Comparison of ENCODE assay signal across 15 cellular contexts in genomic region chr3:170493712-170494182, GRCh38.
DNase-seq lines count a peak whose midpoint lies in the region; ATAC-seq and TF ChIP-seq lines count a peak whose summit lies in the region.
"Had no signal": no experiment of that assay in that cellular context is flagged by ENCODE, and none has a peak within 500 bp of the region (broad histone marks: within the 10 kb centered on the region; RNA-seq: fewer than 3 reads in every experiment).

No MANE protein-coding gene starts in this region.

- in situ Hi-C loops in GM13976 (cut with MboI; ENCODE audit: low sequenced_read_pairs, unreplicated experiment), result no loop called here

- H3K4me3 Mint-ChIP-seq in activated T-cell treated with anti-CD3 and anti-CD28 coated beads, Interleukin-2, amount 50 U/mL, for 24 hours, result no peak overlapping the region
- H3K4me3 Mint-ChIP-seq: activated naive CD8-positive, alpha-beta T cell; naive thymus-derived CD8-positive, alpha-beta T cell had no signal

- H3K56ac ChIP-seq in mesendoderm (ENCODE audit: low read length), result peak overlapping the region; percentile 19

- H3K23ac ChIP-seq in mesendoderm (ENCODE audit: low read length), result no peak overlapping the region

- H3K4me2 ChIP-seq in mesendoderm (ENCODE audit: low read length), result no peak overlapping the region

- no peak overlapping the region for H3K4ac ChIP-seq in mesendoderm (ENCODE audit: low read depth, low read length)

- H4K8ac ChIP-seq in mesendoderm (ENCODE audit: low read depth, low read length), result no peak overlapping the region

- H3K4me1 Mint-ChIP-seq in activated T-cell treated with anti-CD3 and anti-CD28 coated beads, Interleukin-2, amount 50 U/mL, for 24 hours (ENCODE audit: low read depth), result no peaks in the 10 kb centered on the region
- H3K4me1 Mint-ChIP-seq: naive thymus-derived CD8-positive, alpha-beta T cell had no signal

- H3K4me3 ChIP-seq in epithelial cell of esophagus (ENCODE audit: low read length) (no peak overlapping the region), mesendoderm (ENCODE audit: low read length) (no peak overlapping the region)
- H3K4me3 ChIP-seq: suprapubic skin had no signal

- H3K36me3 Mint-ChIP-seq in activated T-cell treated with anti-CD3 and anti-CD28 coated beads, Interleukin-2, amount 50 U/mL, for 24 hours (ENCODE audit: low read depth), result no peaks in the 10 kb centered on the region
- H3K36me3 Mint-ChIP-seq: activated naive CD8-positive, alpha-beta T cell; naive thymus-derived CD8-positive, alpha-beta T cell had no signal

- H3K27me3 ChIP-seq in mesendoderm (ENCODE audit: insufficient read depth, low read length, poor library complexity), result no peaks in the 10 kb centered on the region
- H3K27me3 ChIP-seq: suprapubic skin had no signal

- H2BK120ac ChIP-seq in mesendoderm (ENCODE audit: low read depth, low read length), result no peak overlapping the region

- H3K79me1 ChIP-seq in mesendoderm (ENCODE audit: low read length), result no peaks in the 10 kb centered on the region

- ATAC-seq in GM19324 (IDR thresholded peaks at IDR 0.05; ENCODE audit: low FRiP score, unreplicated experiment), result no peak
- ATAC-seq: naive thymus-derived CD8-positive, alpha-beta T cell had no signal

- H2AK5ac ChIP-seq in mesendoderm (ENCODE audit: low read length), result no peak overlapping the region

- no CpG with 5 or more reads among the region's 2 CpGs for WGBS in mesendoderm (ENCODE audit: extremely low coverage, insufficient coverage, low lambda C conversion rate)

- H4K5ac ChIP-seq in mesendoderm (ENCODE audit: low read length), result no peak overlapping the region

- H3K27ac Mint-ChIP-seq in activated T-cell treated with anti-CD3 and anti-CD28 coated beads, Interleukin-2, amount 50 U/mL, for 24 hours, result no peak overlapping the region
- H3K27ac Mint-ChIP-seq: activated naive CD8-positive, alpha-beta T cell had no signal

- H2BK15ac ChIP-seq in mesendoderm (replicated peaks; ENCODE audit: low read depth), result no peak overlapping the region

- no peaks in the 10 kb centered on the region for H3K36me3 ChIP-seq in mesendoderm (ENCODE audit: control insufficient read depth, insufficient read depth, low read length)
- H3K36me3 ChIP-seq: suprapubic skin had no signal

- no peak for TF ChIP-seq CTCF in 22Rv1 (IDR thresholded peaks at IDR 0.05)
- no peak for TF ChIP-seq CTCF in epithelial cell of esophagus (IDR thresholded peaks at IDR 0.05; ENCODE audit: insufficient read depth, low read depth, low read length, missing control alignments)
- TF ChIP-seq CTCF in GM13976 (IDR thresholded peaks at IDR 0.05; ENCODE audit: borderline replicate concordance, control extremely low read depth, extremely low read depth, insufficient read depth, missing control alignments), result no peak

- H3K79me2 ChIP-seq in mesendoderm (ENCODE audit: control insufficient read depth, insufficient read depth, low read length), result no peaks in the 10 kb centered on the region

- peaks cover 2% of the 10 kb centered on the region for H3K4me1 ChIP-seq in mesendoderm (ENCODE audit: control insufficient read depth, low read depth, low read length)

- H3K27ac ChIP-seq in 22Rv1 (peak overlapping the region; percentile 67), mesendoderm (ENCODE audit: low read depth, low read length) (no peak overlapping the region)
- H3K27ac ChIP-seq: suprapubic skin had no signal

- DNase-seq in RPMI7951 (ENCODE audit: low read depth), result peak; percentile 78
- DNase-seq in epithelial cell of esophagus (ENCODE audit: low read depth), result peak; percentile 53
- no peak for DNase-seq in mesendoderm
- DNase-seq in NCI-H748 (lab: John Stamatoyannopoulos, UW; ENCODE audit: unreplicated experiment), result no peak
- DNase-seq in GM13976 (ENCODE audit: low spot score), result no peak
- no peak for DNase-seq in activated T-cell treated with anti-CD3 and anti-CD28 coated beads, Interleukin-2, amount 50 U/mL, for 24 hours
- DNase-seq: Calu3; Kasumi-1; naive thymus-derived CD8-positive, alpha-beta T cell; NCI-H2029; SIG-M5 had no signal

- no peaks in the 10 kb centered on the region for H3K27me3 Mint-ChIP-seq in activated T-cell treated with anti-CD3 and anti-CD28 coated beads, Interleukin-2, amount 50 U/mL, for 24 hours
- H3K27me3 Mint-ChIP-seq: activated naive CD8-positive, alpha-beta T cell had no signal

- no peak overlapping the region for H2BK5ac ChIP-seq in mesendoderm (ENCODE audit: low read length)

- H3K9ac ChIP-seq in mesendoderm (ENCODE audit: low read length), result no peak overlapping the region

- peak overlapping the region; percentile 24 for H3K18ac ChIP-seq in mesendoderm (ENCODE audit: low read length)

- H3K9me3 Mint-ChIP-seq in activated T-cell treated with anti-CD3 and anti-CD28 coated beads, Interleukin-2, amount 50 U/mL, for 24 hours, result no peaks in the 10 kb centered on the region
- H3K9me3 Mint-ChIP-seq: naive thymus-derived CD8-positive, alpha-beta T cell had no signal

Comparison
In these comparisons a context has a peak if more than half of its experiments do, and no peak if none do; other contexts are left out.
1. DNase-seq: peak in RPMI7951 (single experiment) and epithelial cell of esophagus (single experiment); none in mesendoderm (single experiment), NCI-H748 (single experiment), GM13976 (single experiment) and activated T-cell treated with anti-CD3 and anti-CD28 coated beads, Interleukin-2, amount 50 U/mL, for 24 hours (single experiment).